2 cellular contexts compared by ENCODE assay signal in genomic region chr17:78911539-78911938, GRCh38. TPM values are rescaled to one million over a fixed set of nuclear protein-coding genes. Genes with fewer than 3 reads are reported as not detected.
"Had no signal": no experiment of that assay in that cellular context is flagged by ENCODE, and none has a peak within 500 bp of the region (broad histone marks: within the 10 kb centered on the region; RNA-seq: fewer than 3 reads in every experiment).

No MANE protein-coding gene starts in this region.

RNA-seq across cellular contexts. Expression of gene CEP295NL, which starts 8.5 kb away (rescaled TPM):
- polyA plus RNA-seq: keratinocyte, neural cell had no signal
